Comparison of ENCODE assay signal across 21 cellular contexts in the genomic region with DNA sequence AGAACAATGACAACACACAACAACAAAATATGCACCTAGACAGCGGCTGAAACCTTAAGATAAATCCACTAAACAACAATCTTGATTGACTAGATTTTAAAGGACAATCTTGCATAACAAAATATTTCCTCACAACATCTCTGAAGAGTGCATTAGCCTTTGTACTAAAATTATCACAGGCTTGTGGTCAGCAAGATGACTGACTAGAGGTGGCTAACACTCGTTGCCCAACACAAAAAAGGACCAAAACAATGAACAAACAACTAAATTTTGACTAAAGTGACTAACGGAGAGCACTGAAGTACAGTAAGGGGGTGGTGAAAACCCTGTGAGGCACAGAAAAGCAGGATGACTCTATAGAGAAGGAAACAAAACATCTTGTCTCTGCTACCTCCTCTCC.
"Had no signal": no experiment of that assay in that cellular context is flagged by ENCODE, and none has a peak within 500 bp of the region (broad histone marks: within the 10 kb centered on the region; RNA-seq: fewer than 3 reads in every experiment).

No MANE protein-coding gene starts in this region.

- DNase-seq: cortex of kidney; effector memory CD8-positive, alpha-beta T cell; head of caudate nucleus; mesenchymal stem cell; midbrain; naive thymus-derived CD4-positive, alpha-beta T cell; pancreas; stimulated activated CD4-positive, alpha-beta T cell treated with anti-CD3 and anti-CD28 coated beads, Interleukin-2, amount 100 ng/mL, for 24 hours; stimulated activated CD4-positive, alpha-beta T cell treated with anti-CD3 and anti-CD28 coated beads, Interleukin-4, amount 100 ng/mL, for 24 hours; stimulated activated naive CD4-positive, alpha-beta T cell treated with Interleukin-2 at 50 U/mL for 16 hours; stomach; thyroid gland; trophoblast cell had no signal

- H3K27ac Mint-ChIP-seq: effector memory CD8-positive, alpha-beta T cell; naive thymus-derived CD4-positive, alpha-beta T cell; progenitor cell of endocrine pancreas; stimulated activated effector memory CD8-positive, alpha-beta T cell treated with anti-CD3 and anti-CD28 coated beads, Interleukin-12 subunit alpha, Interleukin-12 subunit beta, amount 100 ng/mL, for 72 hours had no signal

- H3K4me3 Mint-ChIP-seq: effector memory CD8-positive, alpha-beta T cell; naive thymus-derived CD4-positive, alpha-beta T cell; stimulated activated effector memory CD8-positive, alpha-beta T cell treated with anti-CD3 and anti-CD28 coated beads, Interleukin-12 subunit alpha, Interleukin-12 subunit beta, amount 100 ng/mL, for 72 hours had no signal

- H3K27me3 ChIP-seq: neutrophil, pancreas, right atrium auricular region, stomach, thyroid gland, vagina had no signal

- ATAC-seq: effector memory CD8-positive, alpha-beta T cell; left lobe of liver; naive thymus-derived CD4-positive, alpha-beta T cell; pancreas; sciatic nerve; stimulated activated effector memory CD8-positive, alpha-beta T cell treated with anti-CD3 and anti-CD28 coated beads, Interleukin-12 subunit alpha, Interleukin-12 subunit beta, amount 100 ng/mL, for 72 hours had no signal

- H3K27ac ChIP-seq: neutrophil, pancreas, right atrium auricular region, stomach, thyroid gland, vagina had no signal

- H3K36me3 ChIP-seq: neutrophil, pancreas, right atrium auricular region, stomach, thyroid gland, vagina had no signal

- H3K9me3 ChIP-seq: neutrophil, pancreas, thyroid gland, vagina had no signal

- H3K4me1 ChIP-seq: pancreas, right atrium auricular region, stomach, vagina had no signal

- H3K4me1 Mint-ChIP-seq: naive thymus-derived CD4-positive, alpha-beta T cell; stimulated activated effector memory CD8-positive, alpha-beta T cell treated with anti-CD3 and anti-CD28 coated beads, Interleukin-12 subunit alpha, Interleukin-12 subunit beta, amount 100 ng/mL, for 72 hours had no signal

- H3K36me3 Mint-ChIP-seq: naive thymus-derived CD4-positive, alpha-beta T cell; stimulated activated effector memory CD8-positive, alpha-beta T cell treated with anti-CD3 and anti-CD28 coated beads, Interleukin-12 subunit alpha, Interleukin-12 subunit beta, amount 100 ng/mL, for 72 hours had no signal

- H3K27me3 Mint-ChIP-seq: effector memory CD8-positive, alpha-beta T cell; progenitor cell of endocrine pancreas had no signal

- H3K4me3 ChIP-seq: lung, pancreas, right atrium auricular region, stomach, thyroid gland, vagina had no signal
